ENCODE assay signal across 1 cellular context in genomic region chr12:122752464-122753212, GRCh38.
TF ChIP-seq lines count a peak whose summit lies in the region.

Gene DENR, plus strand, starts transcription at chr12:122752824. Its CDS starts 878 bp downstream, at chr12:122753702.

TF ChIP-seq in HEK293, 187 proteins besides CTCF, POLR2A, EP300 and RAD21 (continued from another document):
- TF ChIP-seq ZNF146 (tag by site-specific recombination; IDR thresholded peaks at IDR 0.05) (0 out of 2 replicates have a peak, but pooled peaks have one; percentile 13), ZNF132 (tag by site-specific recombination; IDR thresholded peaks at IDR 0.05; ENCODE audit: borderline replicate concordance) (no peak), ZSCAN30 (tag by site-specific recombination; IDR thresholded peaks at IDR 0.05) (peak; percentile 30; the same call in 1 of the 2 replicates), ZNF23 (tag by site-specific recombination; IDR thresholded peaks at IDR 0.05; ENCODE audit: borderline replicate concordance) (no peak), ZNF629 (tag by site-specific recombination; IDR thresholded peaks at IDR 0.05) (peak; percentile 73), ZNF354C (tag by site-specific recombination; IDR thresholded peaks at IDR 0.05; ENCODE audit: borderline replicate concordance, low read depth) (no peak), ZSCAN5A (tag by site-specific recombination; IDR thresholded peaks at IDR 0.05) (no peak), ZIC2 (tag by site-specific recombination; IDR thresholded peaks at IDR 0.05) (peak; percentile 67), ZFP37 (tag by site-specific recombination; IDR thresholded peaks at IDR 0.05) (peak; percentile 43; the same call in 1 of the 2 replicates), TCF7L2 (IDR thresholded peaks at IDR 0.05; ENCODE audit: borderline replicate concordance, low read depth, low read length) (no peak), KLF9 (tag by site-specific recombination; IDR thresholded peaks at IDR 0.05; ENCODE audit: low read depth) (peak; percentile 100), KLF8 (tag by site-specific recombination; IDR thresholded peaks at IDR 0.05) (peak; percentile 96), EGR2 (tag by site-specific recombination; IDR thresholded peaks at IDR 0.05; ENCODE audit: low read depth) (peak; percentile 80), ZNF26 (tag by site-specific recombination; IDR thresholded peaks at IDR 0.05) (no peak), ZNF529 (tag by site-specific recombination; IDR thresholded peaks at IDR 0.05; ENCODE audit: insufficient replicate concordance) (no peak), ZNF292 (tag by site-specific recombination; IDR thresholded peaks at IDR 0.05; ENCODE audit: borderline replicate concordance, low read depth) (no peak), ZNF449 (tag by site-specific recombination; IDR thresholded peaks at IDR 0.05) (peak; percentile 71), KLF7 (tag by site-specific recombination; IDR thresholded peaks at IDR 0.05; ENCODE audit: borderline replicate concordance) (peak; percentile 79; the same call in 1 of the 2 replicates), ZEB2 (tag by site-specific recombination; IDR thresholded peaks at IDR 0.05) (peak; percentile 98)
